ENCODE assay signal across 1 cellular context in genomic region chr19:41263850-41264580, GRCh38.
TF ChIP-seq lines count a peak whose summit lies in the region.

HNRNPUL1 (plus strand) TSS chr19:41264372; CDS start chr19:41264504, 132 bp downstream.

TF ChIP-seq in HepG2, 621 proteins besides CTCF, POLR2A, EP300 and RAD21 (continued from another document):
- peak; percentile 97 for TF ChIP-seq PCBP1 (IDR thresholded peaks at IDR 0.05; ENCODE audit: borderline replicate concordance, low read depth, low read length)
- TF ChIP-seq KDM2A (CRISPR knock-in tag; IDR thresholded peaks at IDR 0.05; ENCODE audit: borderline replicate concordance, low read depth) = peak; percentile 96
- TF ChIP-seq TFE3 (CRISPR knock-in tag; IDR thresholded peaks at IDR 0.05) = peak; percentile 64
- peak; percentile 96 for TF ChIP-seq ZFX (CRISPR knock-in tag; IDR thresholded peaks at IDR 0.05; ENCODE audit: low read depth)
- TF ChIP-seq FOXC1 (CRISPR knock-in tag; IDR thresholded peaks at IDR 0.05; ENCODE audit: borderline replicate concordance) = peak; percentile 76; the same call in 1 of the 2 replicates
- no peak for TF ChIP-seq ZFP90 (CRISPR knock-in tag; IDR thresholded peaks at IDR 0.05; ENCODE audit: borderline replicate concordance)
- peak; percentile 52 for TF ChIP-seq PHF5A (CRISPR knock-in tag; IDR thresholded peaks at IDR 0.05; ENCODE audit: low read depth, unreplicated experiment)
- no peak for TF ChIP-seq TBP (CRISPR knock-in tag; IDR thresholded peaks at IDR 0.05)
- peak; percentile 51 for TF ChIP-seq POLR2G (IDR thresholded peaks at IDR 0.05; ENCODE audit: low read depth, low read length)
- TF ChIP-seq HDAC2 (CRISPR knock-in tag; IDR thresholded peaks at IDR 0.05) = peak; percentile 40; the same call in 1 of the 2 replicates
- peak; percentile 69; the same call in 1 of the 2 replicates for TF ChIP-seq ZNF788 (CRISPR knock-in tag; IDR thresholded peaks at IDR 0.05; ENCODE audit: borderline replicate concordance)
- TF ChIP-seq THAP11 (CRISPR knock-in tag; IDR thresholded peaks at IDR 0.05) = peak; percentile 92
- peak; percentile 94 for TF ChIP-seq SPEN (CRISPR knock-in tag; IDR thresholded peaks at IDR 0.05; ENCODE audit: low read depth)
- TF ChIP-seq STAT5B (CRISPR knock-in tag; IDR thresholded peaks at IDR 0.05) = peak; percentile 70; the same call in 1 of the 2 replicates
- TF ChIP-seq ZNF501 (CRISPR knock-in tag; IDR thresholded peaks at IDR 0.05) = peak; percentile 82
- TF ChIP-seq SKI (IDR thresholded peaks at IDR 0.05; ENCODE audit: partially characterized antibody) = peak; percentile 46
- peak; percentile 98 for TF ChIP-seq RBFOX2 (IDR thresholded peaks at IDR 0.05; ENCODE audit: low read depth, low read length)
- no peak; the same call in 1 of the 2 replicates for TF ChIP-seq JDP2 (CRISPR knock-in tag; IDR thresholded peaks at IDR 0.05; ENCODE audit: borderline replicate concordance)
- TF ChIP-seq YEATS2 (CRISPR knock-in tag; IDR thresholded peaks at IDR 0.05; ENCODE audit: borderline replicate concordance) = peak; percentile 90
- TF ChIP-seq ERF (CRISPR knock-in tag; IDR thresholded peaks at IDR 0.05) = peak; percentile 77
- TF ChIP-seq ZGPAT (CRISPR knock-in tag; IDR thresholded peaks at IDR 0.05) = peak; percentile 75; the same call in 1 of the 2 replicates
- no peak for TF ChIP-seq ZNF800 (CRISPR knock-in tag; IDR thresholded peaks at IDR 0.05)
- peak; percentile 76 for TF ChIP-seq TBX2 (CRISPR knock-in tag; IDR thresholded peaks at IDR 0.05; ENCODE audit: borderline replicate concordance)
- peak; percentile 84 for TF ChIP-seq GMEB1 (CRISPR knock-in tag; IDR thresholded peaks at IDR 0.05; ENCODE audit: borderline replicate concordance)
- peak; percentile 83 for TF ChIP-seq TBX3 (IDR thresholded peaks at IDR 0.05; ENCODE audit: borderline replicate concordance)
- TF ChIP-seq XBP1 (CRISPR knock-in tag; IDR thresholded peaks at IDR 0.05) = no peak
- peak; percentile 59; the same call in 1 of the 2 replicates for TF ChIP-seq ZBTB42 (CRISPR knock-in tag; IDR thresholded peaks at IDR 0.05)
- TF ChIP-seq HNF4A (CRISPR knock-in tag; IDR thresholded peaks at IDR 0.05) = no peak
- no peak for TF ChIP-seq MLX (CRISPR knock-in tag; IDR thresholded peaks at IDR 0.05)
- TF ChIP-seq ZBTB39 (CRISPR knock-in tag; IDR thresholded peaks at IDR 0.05) = no peak
- TF ChIP-seq ZNF292 (CRISPR knock-in tag; IDR thresholded peaks at IDR 0.05; ENCODE audit: borderline replicate concordance, low read depth) = peak; percentile 10; the same call in 1 of the 2 replicates
- no peak for TF ChIP-seq MED13 (CRISPR knock-in tag; IDR thresholded peaks at IDR 0.05)
- TF ChIP-seq KDM5A (IDR thresholded peaks at IDR 0.05; ENCODE audit: borderline replicate concordance, low read length) = 0 out of 2 replicates have a peak, but pooled peaks have one; percentile 5
- peak; percentile 88; the same call in 1 of the 2 replicates for TF ChIP-seq SAFB2 (CRISPR knock-in tag; IDR thresholded peaks at IDR 0.05; ENCODE audit: borderline replicate concordance, low read depth)
- TF ChIP-seq PHF8 (CRISPR knock-in tag; IDR thresholded peaks at IDR 0.05) = peak; percentile 91
- TF ChIP-seq ZBTB44 (CRISPR knock-in tag; IDR thresholded peaks at IDR 0.05) = no peak
- peak; percentile 36; the same call in 1 of the 2 replicates for TF ChIP-seq ZNF784 (CRISPR knock-in tag; IDR thresholded peaks at IDR 0.05; ENCODE audit: borderline replicate concordance)
- TF ChIP-seq TARDBP (CRISPR knock-in tag; IDR thresholded peaks at IDR 0.05) = peak; percentile 78
- peak; percentile 71 for TF ChIP-seq ZNF18 (CRISPR knock-in tag; IDR thresholded peaks at IDR 0.05; ENCODE audit: insufficient replicate concordance)
- no peak for TF ChIP-seq HES4 (CRISPR knock-in tag; IDR thresholded peaks at IDR 0.05; ENCODE audit: borderline replicate concordance)
- TF ChIP-seq KAT8 (CRISPR knock-in tag; IDR thresholded peaks at IDR 0.05) = peak; percentile 93
- TF ChIP-seq SMAD1 (CRISPR knock-in tag; IDR thresholded peaks at IDR 0.05; ENCODE audit: borderline replicate concordance, low read depth) = 0 out of 2 replicates have a peak, but pooled peaks have one; percentile 18
- peak; percentile 94 for TF ChIP-seq ATF1 (CRISPR knock-in tag; IDR thresholded peaks at IDR 0.05)
- peak; percentile 70 for TF ChIP-seq IRF9 (CRISPR knock-in tag; IDR thresholded peaks at IDR 0.05; ENCODE audit: borderline replicate concordance)
